ENCODE assay signal across 1 cellular context in the genomic region with DNA sequence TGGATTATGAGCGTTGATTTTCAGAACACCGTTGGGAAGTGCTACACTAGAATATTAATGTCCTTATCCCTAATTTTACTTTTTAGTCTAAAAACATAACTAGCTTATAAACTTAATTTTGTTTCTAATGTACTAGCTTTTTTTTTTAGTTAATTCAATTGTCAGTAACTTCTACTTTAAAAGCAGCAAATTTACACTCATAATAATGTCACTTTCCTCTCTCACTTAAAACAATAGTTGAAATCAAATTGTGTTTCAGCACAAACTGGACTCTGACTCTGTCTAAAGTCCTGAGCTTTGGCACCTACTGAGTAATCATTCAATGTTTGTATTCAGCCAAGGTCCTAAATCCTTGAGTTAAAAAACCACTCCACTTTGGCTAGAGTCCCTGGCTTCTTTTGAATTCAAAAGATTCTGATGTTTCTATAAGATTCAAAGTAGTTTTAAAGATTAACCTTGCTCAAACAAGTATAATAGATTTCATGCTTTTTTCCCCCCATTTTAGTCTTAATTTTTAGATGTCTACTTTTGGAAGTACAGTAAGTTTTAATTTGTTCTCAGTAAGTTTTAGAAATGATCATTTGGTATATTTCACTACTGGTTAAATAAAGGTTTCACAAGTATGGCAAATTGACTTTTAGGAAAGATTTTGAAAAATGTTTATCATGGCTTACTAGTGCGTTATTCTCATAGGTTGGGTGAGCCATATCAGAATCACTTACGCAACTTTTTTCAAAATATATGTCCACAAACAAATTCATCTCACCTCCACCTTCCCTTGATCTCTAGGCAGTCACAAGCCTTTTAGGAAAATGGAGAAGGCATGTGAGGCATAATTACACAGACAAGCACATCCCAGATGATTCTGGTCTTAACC.
A peak's percentile ranks its signal among the peaks of the same experiment; 100 is the strongest.
TF ChIP-seq lines count a peak whose summit lies in the region.

No MANE protein-coding gene starts in this region.

TF ChIP-seq in HepG2, 621 proteins besides CTCF, POLR2A, EP300 and RAD21 (continued from another document):
- TF ChIP-seq, protein P1, sequence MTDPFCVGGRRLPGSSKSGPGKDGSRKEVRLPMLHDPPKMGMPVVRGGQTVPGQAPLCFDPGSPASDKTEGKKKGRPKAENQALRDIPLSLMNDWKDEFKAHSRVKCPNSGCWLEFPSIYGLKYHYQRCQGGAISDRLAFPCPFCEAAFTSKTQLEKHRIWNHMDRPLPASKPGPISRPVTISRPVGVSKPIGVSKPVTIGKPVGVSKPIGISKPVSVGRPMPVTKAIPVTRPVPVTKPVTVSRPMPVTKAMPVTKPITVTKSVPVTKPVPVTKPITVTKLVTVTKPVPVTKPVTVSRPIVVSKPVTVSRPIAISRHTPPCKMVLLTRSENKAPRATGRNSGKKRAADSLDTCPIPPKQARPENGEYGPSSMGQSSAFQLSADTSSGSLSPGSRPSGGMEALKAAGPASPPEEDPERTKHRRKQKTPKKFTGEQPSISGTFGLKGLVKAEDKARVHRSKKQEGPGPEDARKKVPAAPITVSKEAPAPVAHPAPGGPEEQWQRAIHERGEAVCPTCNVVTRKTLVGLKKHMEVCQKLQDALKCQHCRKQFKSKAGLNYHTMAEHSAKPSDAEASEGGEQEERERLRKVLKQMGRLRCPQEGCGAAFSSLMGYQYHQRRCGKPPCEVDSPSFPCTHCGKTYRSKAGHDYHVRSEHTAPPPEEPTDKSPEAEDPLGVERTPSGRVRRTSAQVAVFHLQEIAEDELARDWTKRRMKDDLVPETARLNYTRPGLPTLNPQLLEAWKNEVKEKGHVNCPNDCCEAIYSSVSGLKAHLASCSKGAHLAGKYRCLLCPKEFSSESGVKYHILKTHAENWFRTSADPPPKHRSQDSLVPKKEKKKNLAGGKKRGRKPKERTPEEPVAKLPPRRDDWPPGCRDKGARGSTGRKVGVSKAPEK (CRISPR knock-in tag; IDR thresholded peaks at IDR 0.05; ENCODE audit: borderline replicate concordance), result no peak
- TF ChIP-seq ZNF33A (CRISPR knock-in tag; IDR thresholded peaks at IDR 0.05; ENCODE audit: borderline replicate concordance) (no peak), ZFP90 (CRISPR knock-in tag; IDR thresholded peaks at IDR 0.05; ENCODE audit: borderline replicate concordance) (0 out of 2 replicates have a peak, but pooled peaks have one; percentile 28), FOXA3 (CRISPR knock-in tag; IDR thresholded peaks at IDR 0.05) (peak; percentile 86)
- TF ChIP-seq, protein P2, sequence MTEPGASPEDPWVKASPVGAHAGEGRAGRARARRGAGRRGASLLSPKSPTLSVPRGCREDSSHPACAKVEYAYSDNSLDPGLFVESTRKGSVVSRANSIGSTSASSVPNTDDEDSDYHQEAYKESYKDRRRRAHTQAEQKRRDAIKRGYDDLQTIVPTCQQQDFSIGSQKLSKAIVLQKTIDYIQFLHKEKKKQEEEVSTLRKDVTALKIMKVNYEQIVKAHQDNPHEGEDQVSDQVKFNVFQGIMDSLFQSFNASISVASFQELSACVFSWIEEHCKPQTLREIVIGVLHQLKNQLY (CRISPR knock-in tag; IDR thresholded peaks at IDR 0.05), result peak; percentile 43; the same call in 1 of the 2 replicates
TF ChIP-seq in HepG2: peak in this region for 116.
